Comparison of ENCODE assay signal across 18 cellular contexts in genomic region chr7:149436358-149436757, GRCh38. TPM values are rescaled to one million over a fixed set of nuclear protein-coding genes. Genes with fewer than 3 reads are reported as not detected.
DNase-seq lines count a peak whose midpoint lies in the region; TF ChIP-seq lines count a peak whose summit lies in the region.
"Had no signal": no experiment of that assay in that cellular context is flagged by ENCODE, and none has a peak within 500 bp of the region (broad histone marks: within the 10 kb centered on the region; RNA-seq: fewer than 3 reads in every experiment).

No MANE protein-coding gene starts in this region.

- H3K27me3 Mint-ChIP-seq in endodermal cell (ENCODE audit: insufficient read depth): no peaks in the 10 kb centered on the region
- H3K27me3 Mint-ChIP-seq in type B pancreatic cell: no peaks in the 10 kb centered on the region
- H3K27me3 Mint-ChIP-seq: B cell; CD4-positive, alpha-beta T cell had no signal

- TF ChIP-seq CTCF in HEK293 (tag by site-specific recombination; IDR thresholded peaks at IDR 0.05) (no peak), endodermal cell (conservative IDR thresholded peaks at IDR 0.05) (no peak), type B pancreatic cell (conservative IDR thresholded peaks at IDR 0.05) (no peak), stomach (IDR thresholded peaks at IDR 0.05) (no peak)

- H3K4me1 ChIP-seq in HEK293 (ENCODE audit: control insufficient read depth, insufficient read depth, low read length) (no peaks in the 10 kb centered on the region), endodermal cell (ENCODE audit: control insufficient read depth, insufficient read depth, low read length) (no peaks in the 10 kb centered on the region), stomach (no peaks in the 10 kb centered on the region)

- H3K27ac ChIP-seq in HEK293 (ENCODE audit: extremely low read depth, low read depth, low read length): no peak overlapping the region
- no peak overlapping the region for H3K27ac ChIP-seq in endodermal cell (ENCODE audit: low read depth, low read length)
- H3K27ac ChIP-seq in stomach: no peak overlapping the region
- H3K27ac ChIP-seq: BLaER1 treated with 17β-estradiol and CSF1 and Interleukin-3, amounts not matched to agents 10 nM and 100 nM had no signal

- H3K4me3 Mint-ChIP-seq in endodermal cell (no peak overlapping the region), type B pancreatic cell (no peak overlapping the region)
- H3K4me3 Mint-ChIP-seq: B cell; CD14-positive monocyte; CD4-positive, alpha-beta T cell; CD8-positive, alpha-beta memory T cell; GM23338; H9; HFFc6 had no signal

- WGBS in endodermal cell (ENCODE audit: insufficient coverage in 1 of 2, insufficient read length in 1 of 2), 2 experiments: 94 to 95% methylated on average over 13 to 15 of the region's 15 CpGs
- WGBS in stomach, 5 donors: 94 to 96% (median 95%) methylated on average over 15 of the region's 15 CpGs

- H3K36me3 ChIP-seq in HEK293 (ENCODE audit: control insufficient read depth in 2 of 2, insufficient read depth in 1 of 2, low read length in 2 of 2): peaks cover 8 to 84% of the 10 kb centered on the region in 2 experiments; a peak in 2 of 3 replicates
- H3K36me3 ChIP-seq in endodermal cell (ENCODE audit: control insufficient read depth, insufficient read depth, low read length): peaks cover 42% of the 10 kb centered on the region
- H3K36me3 ChIP-seq in stomach: peaks cover 33 to 72% (median 59%) of the 10 kb centered on the region in 4 donors

- H3K27me3 ChIP-seq in endodermal cell (ENCODE audit: control insufficient read depth, insufficient read depth, low read length, poor library complexity, severe bottlenecking): no peaks in the 10 kb centered on the region
- no peaks in the 10 kb centered on the region for H3K27me3 ChIP-seq in stomach
- H3K27me3 ChIP-seq: BLaER1 treated with 17β-estradiol and CSF1 and Interleukin-3, amounts not matched to agents 10 nM and 100 nM had no signal

- CTCF ChIA-PET in HEK293 (lab: Yijun Ruan, JAX): no interaction called here

- H3K36me3 Mint-ChIP-seq in endodermal cell (ENCODE audit: low read depth) (peaks cover 43% of the 10 kb centered on the region), type B pancreatic cell (peaks cover 22% of the 10 kb centered on the region)

- H3K27ac Mint-ChIP-seq in endodermal cell (no peak overlapping the region), type B pancreatic cell (no peak overlapping the region)
- H3K27ac Mint-ChIP-seq: B cell; CD4-positive, alpha-beta T cell; CD8-positive, alpha-beta memory T cell; GM23338; H9; HFFc6 had no signal

- no peaks in the 10 kb centered on the region for H3K4me1 Mint-ChIP-seq in endodermal cell
- no peaks in the 10 kb centered on the region for H3K4me1 Mint-ChIP-seq in type B pancreatic cell (ENCODE audit: unreplicated experiment)
- H3K4me1 Mint-ChIP-seq: B cell, CD14-positive monocyte, H9 had no signal

- POLR2A ChIA-PET in HEK293 (lab: Yijun Ruan, JAX): no interaction called here

- TF ChIP-seq EP300 in stomach (IDR thresholded peaks at IDR 0.05): no peak

- no peak overlapping the region for H3K4me3 ChIP-seq in HEK293 (ENCODE audit: low read depth, low read length)
- H3K4me3 ChIP-seq in endodermal cell (ENCODE audit: low read length): no peak overlapping the region
- no peak overlapping the region for H3K4me3 ChIP-seq in stomach
- H3K4me3 ChIP-seq: BLaER1 treated with 17β-estradiol and CSF1 and Interleukin-3, amounts not matched to agents 10 nM and 100 nM; GM23338 had no signal

- H3K9me3 ChIP-seq in HEK293 (ENCODE audit: control insufficient read depth, insufficient read depth, low read depth, low read length) (no peaks in the 10 kb centered on the region), endodermal cell (ENCODE audit: control insufficient read depth, low read length) (no peaks in the 10 kb centered on the region), stomach (no peaks in the 10 kb centered on the region)

- TF ChIP-seq POLR2A in stomach (IDR thresholded peaks at IDR 0.05): no peak

- H3K9ac ChIP-seq in endodermal cell (ENCODE audit: extremely low read depth, low read length, poor library complexity, severe bottlenecking): no peak overlapping the region
- H3K9ac ChIP-seq: BLaER1 treated with 17β-estradiol and CSF1 and Interleukin-3, amounts not matched to agents 10 nM and 100 nM had no signal

- DNase-seq in endodermal cell: peak; percentile 20
- DNase-seq in type B pancreatic cell (ENCODE audit: extremely low spot score, unreplicated experiment): peak; percentile 49
- no peak for DNase-seq in stimulated activated CD4-positive, alpha-beta T cell treated with anti-CD3 and anti-CD28 coated beads, Interleukin-1b, Interleukin-23, amount 100 ng/mL, for 48 hours
- no peak for DNase-seq in germinal center (ENCODE audit: low spot score)
- DNase-seq in stomach: no peak
- DNase-seq: CD4-positive, alpha-beta T cell; CD8-positive, alpha-beta memory T cell; DMS 273 treated with DMSO at 0.1 percent for 48 hours; DMS53; DMS79 treated with DMSO at 0.1 percent for 48 hours; GF-D8; H9; HFFc6 had no signal

- H3K9me3 Mint-ChIP-seq in endodermal cell: no peaks in the 10 kb centered on the region
- H3K9me3 Mint-ChIP-seq in type B pancreatic cell: no peaks in the 10 kb centered on the region
- H3K9me3 Mint-ChIP-seq: CD4-positive, alpha-beta T cell; CD8-positive, alpha-beta memory T cell; GM23338; H9; HFFc6 had no signal

- intact Hi-C loops in stomach (cut with DNase I; ENCODE audit: low total_unique reads): no loop called here

TF ChIP-seq in HEK293, 187 proteins besides CTCF, POLR2A, EP300 and RAD21:
- peak; percentile 69 for TF ChIP-seq SCRT2 (tag by site-specific recombination; IDR thresholded peaks at IDR 0.05)
- no peak for TF ChIP-seq ZNF561 (tag by site-specific recombination; IDR thresholded peaks at IDR 0.05; ENCODE audit: borderline replicate concordance)
- TF ChIP-seq IKZF3 (tag by site-specific recombination; IDR thresholded peaks at IDR 0.05): no peak

RNA-seq across cellular contexts. Expression of gene ZNF777, which starts 24.5 kb away (rescaled TPM):
- total RNA-seq in endodermal cell (10 to 100 TPM in 1 of 2 donors, 1 to 10 TPM in 1; 9.7 to 11.1 TPM), type B pancreatic cell (ENCODE audit: low replicate concordance) (17.4 and 17.6 TPM in 2 replicates), stomach (10 to 100 TPM in 1 of 5 donors, 1 to 10 TPM in 4; 1.2 to 15.2 (median 4.5) TPM)
- polyA plus RNA-seq in endodermal cell (2013, experiment 1 of 2): 14.3 TPM
- 13.7 TPM for polyA plus RNA-seq in endodermal cell (2013, experiment 2 of 2)
- 1 to 10 TPM; 5.2 to 6.1 (median 5.3) TPM for polyA plus RNA-seq in stomach

Comparison
In these comparisons a context has a peak if more than half of its experiments do, and no peak if none do; other contexts are left out.
1. DNase-seq: peak in endodermal cell (single experiment) and type B pancreatic cell (single experiment); none in stimulated activated CD4-positive, alpha-beta T cell treated with anti-CD3 and anti-CD28 coated beads, Interleukin-1b, Interleukin-23, amount 100 ng/mL, for 48 hours (single experiment), germinal center (single experiment) and stomach (single experiment).